ENCODE assay signal across 1 cellular context in the genomic region with DNA sequence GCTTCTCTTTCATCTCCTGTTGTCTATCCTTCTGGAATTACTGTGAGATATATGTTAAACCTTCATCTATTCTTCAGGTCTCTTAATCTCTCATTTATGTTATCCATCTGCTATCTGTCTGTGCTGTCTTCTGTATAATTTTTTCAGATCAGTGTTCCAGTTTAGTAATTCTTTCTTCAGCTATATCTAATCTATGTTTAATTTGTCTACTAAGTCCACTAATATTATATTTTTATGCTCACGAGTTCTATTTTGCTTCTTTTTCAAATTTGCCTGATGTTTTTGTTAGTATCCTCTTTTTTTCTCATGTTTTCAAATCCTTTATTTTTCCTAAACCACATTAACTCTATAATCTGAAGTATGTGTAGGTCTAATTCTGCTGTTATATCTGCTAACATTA.
TF ChIP-seq lines count a peak whose summit lies in the region.

No MANE protein-coding gene starts in this region.

TF ChIP-seq in SK-N-SH, 30 proteins besides CTCF, POLR2A, EP300 and RAD21 (continued from another document):
- no peak for TF ChIP-seq TEAD4 (IDR thresholded peaks at IDR 0.05; ENCODE audit: borderline replicate concordance, insufficient read depth)
